Comparison of ENCODE assay signal across 10 cellular contexts in the genomic region with DNA sequence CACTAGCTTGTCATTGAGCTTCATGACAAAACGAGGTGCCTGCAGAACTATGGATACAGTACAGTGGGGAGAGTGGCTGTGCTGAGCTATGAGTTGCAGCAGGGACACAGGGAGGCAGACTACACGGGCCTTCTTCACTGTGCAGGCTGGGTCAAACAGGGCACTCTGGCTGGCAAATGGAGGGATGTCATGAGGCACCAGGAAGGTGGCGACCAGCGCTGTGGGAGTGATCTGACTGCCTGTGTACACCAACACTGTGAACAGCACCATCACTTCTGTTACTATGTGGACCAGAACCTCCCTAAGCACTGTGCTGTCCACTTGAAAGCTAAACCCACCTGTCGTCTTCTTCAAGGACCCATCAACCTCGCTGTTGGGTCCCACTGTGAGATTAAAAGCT. TPM values are rescaled to one million over a fixed set of nuclear protein-coding genes. Genes with fewer than 3 reads are reported as not detected.
"Had no signal": no experiment of that assay in that cellular context is flagged by ENCODE, and none has a peak within 500 bp of the region (broad histone marks: within the 10 kb centered on the region; RNA-seq: fewer than 3 reads in every experiment).

No MANE protein-coding gene starts in this region.

- H3K4me3 ChIP-seq: GM23248, GM23338, HAP-1 had no signal

- H3K4me1 Mint-ChIP-seq: GM23338, H9 had no signal

- DNase-seq: GM23248, GOT3, H7, H9, HCEC 1CT, HFFc6 had no signal

- H2AFZ ChIP-seq: GM23248, GM23338 had no signal

- H3K36me3 ChIP-seq: HAP-1 had no signal

- H3K27ac Mint-ChIP-seq: GM23338, H9, HFFc6 had no signal

- ATAC-seq: GM23338, HCT116 had no signal

- H3K4me2 ChIP-seq: GM23338 had no signal

- H3K4me3 Mint-ChIP-seq: GM23338, H9, HFFc6 had no signal

- H3K27ac ChIP-seq: GM23248 had no signal

- H3K4me1 ChIP-seq: HAP-1 had no signal

RNA-seq across cellular contexts. Expression of a gene that starts 3.1 kb away (rescaled TPM):
- total RNA-seq: GM23248, GM23338, H4, HFFc6 had no signal
